In the genomic region with DNA sequence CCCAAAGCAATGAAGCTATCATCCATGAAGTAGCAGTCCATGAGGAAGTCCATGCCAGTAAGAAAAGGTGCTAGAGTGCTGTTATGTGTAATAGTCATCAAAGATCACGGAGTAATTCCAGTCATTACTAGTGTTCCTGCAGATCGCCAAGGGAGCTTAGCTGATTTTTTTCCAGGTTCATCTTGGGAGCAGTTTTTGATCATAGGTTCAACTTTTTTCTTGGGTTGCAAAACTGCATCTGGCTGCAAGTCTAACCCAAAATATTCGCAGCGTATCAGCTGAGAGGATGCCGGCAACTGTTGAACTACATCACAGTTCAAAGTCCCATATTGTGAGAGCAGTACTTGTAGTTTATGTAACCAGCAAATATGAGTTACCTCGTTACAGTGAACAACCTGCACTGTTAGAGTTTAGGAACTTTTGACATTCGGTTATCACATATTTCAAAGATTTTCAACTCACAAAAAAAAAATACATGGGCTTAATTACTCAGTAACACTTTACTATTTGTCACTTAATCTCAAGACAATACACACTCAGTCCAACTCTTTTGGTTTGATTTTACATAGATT, we compare ENCODE assay signal across 1 cellular context.
TF ChIP-seq lines count a peak whose summit lies in the region.

No MANE protein-coding gene starts in this region.

TF ChIP-seq in HEK293, 187 proteins besides CTCF, POLR2A, EP300 and RAD21 (continued from another document):
- TF ChIP-seq, protein P1, sequence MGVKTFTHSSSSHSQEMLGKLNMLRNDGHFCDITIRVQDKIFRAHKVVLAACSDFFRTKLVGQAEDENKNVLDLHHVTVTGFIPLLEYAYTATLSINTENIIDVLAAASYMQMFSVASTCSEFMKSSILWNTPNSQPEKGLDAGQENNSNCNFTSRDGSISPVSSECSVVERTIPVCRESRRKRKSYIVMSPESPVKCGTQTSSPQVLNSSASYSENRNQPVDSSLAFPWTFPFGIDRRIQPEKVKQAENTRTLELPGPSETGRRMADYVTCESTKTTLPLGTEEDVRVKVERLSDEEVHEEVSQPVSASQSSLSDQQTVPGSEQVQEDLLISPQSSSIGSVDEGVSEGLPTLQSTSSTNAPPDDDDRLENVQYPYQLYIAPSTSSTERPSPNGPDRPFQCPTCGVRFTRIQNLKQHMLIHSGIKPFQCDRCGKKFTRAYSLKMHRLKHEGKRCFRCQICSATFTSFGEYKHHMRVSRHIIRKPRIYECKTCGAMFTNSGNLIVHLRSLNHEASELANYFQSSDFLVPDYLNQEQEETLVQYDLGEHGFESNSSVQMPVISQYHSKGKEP (tag by site-specific recombination; IDR thresholded peaks at IDR 0.05) = 0 out of 2 replicates have a peak, but pooled peaks have one; percentile 12
- TF ChIP-seq GLI2 (tag by site-specific recombination; IDR thresholded peaks at IDR 0.05; ENCODE audit: borderline replicate concordance, low read depth) = no peak
